ENCODE assay signal across 14 cellular contexts in the genomic region with DNA sequence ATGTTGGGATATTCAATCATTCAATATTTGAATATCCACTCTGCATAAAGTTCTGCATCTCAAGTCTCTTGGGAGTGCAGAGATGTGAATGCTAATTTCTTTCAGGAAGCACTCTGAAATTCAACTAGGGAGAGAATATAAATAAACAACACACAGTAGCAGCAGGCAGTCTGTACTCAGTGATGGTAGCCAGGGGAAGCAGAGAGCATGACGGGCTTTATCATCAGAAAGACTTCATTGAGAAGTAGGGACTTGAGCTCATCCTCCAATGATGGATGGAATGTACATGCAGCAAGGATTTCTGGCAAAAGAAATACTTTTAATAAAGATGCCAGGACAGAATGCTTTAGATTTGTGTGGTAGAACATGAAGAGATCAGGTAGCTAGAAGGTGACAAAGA. TPM values are rescaled to one million over a fixed set of nuclear protein-coding genes. Genes with fewer than 3 reads are reported as not detected.
DNase-seq lines count a peak whose midpoint lies in the region; ATAC-seq and TF ChIP-seq lines count a peak whose summit lies in the region.
"Had no signal": no experiment of that assay in that cellular context is flagged by ENCODE, and none has a peak within 500 bp of the region (broad histone marks: within the 10 kb centered on the region; RNA-seq: fewer than 3 reads in every experiment).

No MANE protein-coding gene starts in this region.

- no peak for TF ChIP-seq RAD21 in IMR-90 (IDR thresholded peaks at IDR 0.05; ENCODE audit: low read length)

- H3K9me3 ChIP-seq in IMR-90 (ENCODE audit: control insufficient read depth, insufficient read depth, low read length), result peaks cover 5% of the 10 kb centered on the region
- H3K9me3 ChIP-seq in neuronal stem cell (replicated peaks in 1 of 2; ENCODE audit: control insufficient read depth in 2 of 2, insufficient read depth in 1 of 2, low read depth in 1 of 2, low read length in 2 of 2), result no peaks in the 10 kb centered on the region
- no peaks in the 10 kb centered on the region for H3K9me3 ChIP-seq in effector memory CD4-positive, alpha-beta T cell (ENCODE audit: control insufficient read depth, low read length)

- H3K9ac ChIP-seq in IMR-90 (ENCODE audit: low read depth, low read length), result no peak overlapping the region
- no peak overlapping the region for H3K9ac ChIP-seq in neuronal stem cell (ENCODE audit: low read depth, low read length, poor library complexity)

- H2AK5ac ChIP-seq in IMR-90 (ENCODE audit: low read depth, low read length) (no peak overlapping the region), neuronal stem cell (ENCODE audit: low read depth, low read length) (no peak overlapping the region)

- in situ Hi-C loops in IMR-90 (cut with MboI; ENCODE audit: low sequenced_read_pairs), result no loop called here

- POLR2A ChIA-PET in IMR-90 (lab: Charles Lee; ENCODE audit: unreplicated experiment), result no interaction called here

- no peak overlapping the region for H3K4ac ChIP-seq in IMR-90 (ENCODE audit: low read depth, low read length)
- no peak overlapping the region for H3K4ac ChIP-seq in neuronal stem cell (ENCODE audit: low read length)

- H2BK15ac ChIP-seq in IMR-90 (ENCODE audit: low read depth, low read length), result no peak overlapping the region
- H2BK15ac ChIP-seq in neuronal stem cell (ENCODE audit: low read length), result no peak overlapping the region

- H3K14ac ChIP-seq in IMR-90 (replicated peaks; ENCODE audit: low read depth, low read length), result no peak overlapping the region
- no peak overlapping the region for H3K14ac ChIP-seq in neuronal stem cell (ENCODE audit: low read length)

- H3K4me3 ChIP-seq in IMR-90 (ENCODE audit: insufficient read depth, low read depth, low read length) (no peak overlapping the region), choroid plexus epithelial cell (ENCODE audit: low read depth, low read length) (no peak overlapping the region), neuronal stem cell (ENCODE audit: low read length in 2 of 2) (no peak overlapping the region)
- no peak overlapping the region for H3K4me3 ChIP-seq in effector memory CD4-positive, alpha-beta T cell (ENCODE audit: insufficient read depth, low read depth, low read length, poor library complexity, severe bottlenecking)

- H2BK5ac ChIP-seq in IMR-90 (ENCODE audit: low read depth, low read length, poor library complexity, severe bottlenecking) (no peak overlapping the region), neuronal stem cell (ENCODE audit: low read length) (no peak overlapping the region)

- H3K56ac ChIP-seq in IMR-90 (ENCODE audit: extremely low read depth, insufficient read depth, low read length), result no peak overlapping the region

- CTCF ChIA-PET in IMR-90 (lab: Yijun Ruan, JAX), result interaction anchor here (1.2 kb wide), 1 partner anchor 11 kb away, joined by 3 read pairs; no protein-coding TSS in a partner anchor

- no peak overlapping the region for H2BK120ac ChIP-seq in IMR-90 (ENCODE audit: low read depth, low read length)
- no peak overlapping the region for H2BK120ac ChIP-seq in neuronal stem cell (ENCODE audit: low read depth, low read length)

- H3K27ac ChIP-seq in IMR-90 (ENCODE audit: insufficient read depth, low read length), result no peak overlapping the region
- no peak overlapping the region for H3K27ac ChIP-seq in neuronal stem cell (replicated peaks; ENCODE audit: low read length)
- H3K27ac ChIP-seq in effector memory CD4-positive, alpha-beta T cell (ENCODE audit: insufficient read depth, low read length, poor library complexity, severe bottlenecking), result no peak overlapping the region

- H2BK20ac ChIP-seq in IMR-90 (ENCODE audit: low read depth, low read length), result no peak overlapping the region

- H4K91ac ChIP-seq in IMR-90 (ENCODE audit: insufficient read depth, low read depth, low read length), result no peak overlapping the region
- no peak overlapping the region for H4K91ac ChIP-seq in neuronal stem cell (ENCODE audit: low read depth, low read length, poor library complexity)

- WGBS in IMR-90 (ENCODE audit: extremely low coverage in 2 of 2, insufficient read length in 1 of 2), 2 experiments, result no CpG with 5 or more reads among the region's 1 CpG
- WGBS in neuronal stem cell (ENCODE audit: extremely low coverage in 2 of 2, insufficient read length in 2 of 2, insufficient replicate concordance in 1 of 2), 2 donors, result no CpG with 5 or more reads among the region's 1 CpG

- intact Hi-C loops in IMR-90 (cut with micrococcal nuclease), result no loop called here

- no peak overlapping the region for H2AK9ac ChIP-seq in IMR-90 (replicated peaks; ENCODE audit: low read depth, low read length, poor library complexity)

- TF ChIP-seq POLR2A in IMR-90 (IDR thresholded peaks at IDR 0.05; ENCODE audit: low read depth, low read length), result no peak

- H3K9me1 ChIP-seq in IMR-90 (ENCODE audit: insufficient read depth, low read length), result no peaks in the 10 kb centered on the region

- H3K4me2 ChIP-seq in IMR-90 (ENCODE audit: low read depth, low read length), result no peak overlapping the region
- no peak overlapping the region for H3K4me2 ChIP-seq in neuronal stem cell (ENCODE audit: insufficient read depth, low read length, poor library complexity, severe bottlenecking)

- no peaks in the 10 kb centered on the region for H4K20me1 ChIP-seq in IMR-90 (ENCODE audit: insufficient read depth, low read length)

- BruUV-seq in IMR-90 (replicated peaks; lab: Mats Ljungman, UMichigan), result no TSS peak

- no peaks in the 10 kb centered on the region for H3K27me3 ChIP-seq in IMR-90 (ENCODE audit: control insufficient read depth, insufficient read depth, low read length)
- H3K27me3 ChIP-seq in neuronal stem cell (ENCODE audit: control insufficient read depth in 3 of 3, insufficient read depth in 3 of 3, low read depth in 1 of 3, low read length in 3 of 3), result peaks cover 0 to 5% (median 0%) of the 10 kb centered on the region in 3 experiments
- H3K27me3 ChIP-seq in effector memory CD4-positive, alpha-beta T cell (replicated peaks; ENCODE audit: control insufficient read depth, insufficient read depth, low read length, poor library complexity, severe bottlenecking), result peaks cover 14% of the 10 kb centered on the region

- no peaks in the 10 kb centered on the region for H3K79me1 ChIP-seq in IMR-90 (ENCODE audit: low read depth in 1 of 2, low read length in 2 of 2)
- H3K79me1 ChIP-seq in neuronal stem cell (ENCODE audit: low read depth, low read length), result no peaks in the 10 kb centered on the region

- peak; percentile 56 for DNase-seq in IMR-90
- peak; percentile 46 for DNase-seq in NCI-H526 treated with DMSO at 0.1 percent for 48 hours (lab: John Stamatoyannopoulos, UW)
- peak; percentile 80 for DNase-seq in choroid plexus epithelial cell (ENCODE audit: low read depth)
- no peak for DNase-seq in neuronal stem cell (ENCODE audit: low spot score)
- DNase-seq in effector memory CD4-positive, alpha-beta T cell, result no peak
- DNase-seq: C1 segment of cervical spinal cord; Calu3; CD4-positive, alpha-beta memory T cell; COR-L47; DMS53; DMS79 treated with DMSO at 0.1 percent for 48 hours; H7; HCEC 1CT had no signal

- H3K4me1 ChIP-seq in IMR-90 (ENCODE audit: control insufficient read depth, insufficient read depth, low read length) (no peaks in the 10 kb centered on the region), neuronal stem cell (ENCODE audit: control insufficient read depth in 2 of 2, insufficient read depth in 1 of 2, low read depth in 1 of 2, low read length in 2 of 2) (no peaks in the 10 kb centered on the region)
- no peaks in the 10 kb centered on the region for H3K4me1 ChIP-seq in effector memory CD4-positive, alpha-beta T cell (ENCODE audit: control insufficient read depth, insufficient read depth, low read length, poor library complexity, severe bottlenecking)

- peak; percentile 14; the same call in 1 of the 2 replicates for TF ChIP-seq CTCF in IMR-90 (conservative IDR thresholded peaks at IDR 0.05; ENCODE audit: low read depth, low read length)
- peak; percentile 41 for TF ChIP-seq CTCF in choroid plexus epithelial cell (conservative IDR thresholded peaks at IDR 0.05; ENCODE audit: low read depth, low read length)

- H3K18ac ChIP-seq in IMR-90 (ENCODE audit: low read depth, low read length) (no peak overlapping the region), neuronal stem cell (ENCODE audit: low read length) (no peak overlapping the region)

- no peak overlapping the region for H2BK12ac ChIP-seq in neuronal stem cell (ENCODE audit: low read length)

- dilution Hi-C loops in IMR-90 (cut with HindIII; ENCODE audit: low sequenced_read_pairs, unreplicated experiment), result no loop called here

- H3K23ac ChIP-seq in IMR-90 (ENCODE audit: low read depth, low read length), result no peak overlapping the region
- H3K23ac ChIP-seq in neuronal stem cell (ENCODE audit: low read depth, low read length, poor library complexity), result no peak overlapping the region

- no peak overlapping the region for H4K5ac ChIP-seq in IMR-90 (ENCODE audit: low read depth, low read length)

- H3K36me3 ChIP-seq in IMR-90 (ENCODE audit: control insufficient read depth, insufficient read depth, low read length), result no peaks in the 10 kb centered on the region
- no peaks in the 10 kb centered on the region for H3K36me3 ChIP-seq in neuronal stem cell (replicated peaks in 1 of 2; ENCODE audit: control insufficient read depth in 2 of 2, insufficient read depth in 2 of 2, low read length in 2 of 2)
- H3K36me3 ChIP-seq in effector memory CD4-positive, alpha-beta T cell (ENCODE audit: control insufficient read depth, insufficient read depth, low read length), result no peaks in the 10 kb centered on the region

- H2AFZ ChIP-seq in IMR-90 (replicated peaks; ENCODE audit: low read length, poor library complexity) (no peak overlapping the region), neuronal stem cell (ENCODE audit: low read length) (no peak overlapping the region)

- ATAC-seq in IMR-90 (ENCODE audit: low read depth), result peak; percentile 75
- no peak for ATAC-seq in HG03520 (IDR thresholded peaks at IDR 0.05; ENCODE audit: unreplicated experiment)

- H4K8ac ChIP-seq in IMR-90 (ENCODE audit: low read depth in 2 of 2, low read length in 2 of 2), result no peak overlapping the region
- H4K8ac ChIP-seq in neuronal stem cell (ENCODE audit: low read depth, low read length), result no peak overlapping the region

TF ChIP-seq in IMR-90, 13 proteins besides CTCF, POLR2A, EP300 and RAD21 (continues in another document):
- TF ChIP-seq, protein P1, sequence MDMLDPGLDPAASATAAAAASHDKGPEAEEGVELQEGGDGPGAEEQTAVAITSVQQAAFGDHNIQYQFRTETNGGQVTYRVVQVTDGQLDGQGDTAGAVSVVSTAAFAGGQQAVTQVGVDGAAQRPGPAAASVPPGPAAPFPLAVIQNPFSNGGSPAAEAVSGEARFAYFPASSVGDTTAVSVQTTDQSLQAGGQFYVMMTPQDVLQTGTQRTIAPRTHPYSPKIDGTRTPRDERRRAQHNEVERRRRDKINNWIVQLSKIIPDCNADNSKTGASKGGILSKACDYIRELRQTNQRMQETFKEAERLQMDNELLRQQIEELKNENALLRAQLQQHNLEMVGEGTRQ (IDR thresholded peaks at IDR 0.05; ENCODE audit: low read depth, low read length), result no peak
- TF ChIP-seq FOS (IDR thresholded peaks at IDR 0.05; ENCODE audit: low read depth, low read length), result no peak

RNA-seq across cellular contexts. Expression of a gene that starts 9.8 kb away (rescaled TPM):
- total RNA-seq in IMR-90 (2012; rRNA removed), result 69.2 and 95.5 TPM in 2 replicates
- polyA plus RNA-seq in IMR-90 (2012; rRNA removed), result 45.4 and 51.8 TPM in 2 replicates
- 15.4 and 16.1 TPM in 2 replicates for polyA plus RNA-seq in IMR-90 (2012; cell fraction: cytosol; rRNA removed)
- 38.7 and 130 TPM in 2 replicates for polyA plus RNA-seq in IMR-90 (2012; cell fraction: nucleus; rRNA removed; ENCODE audit: low replicate concordance)
- 57.7 TPM for polyA plus RNA-seq in neuronal stem cell (2013, experiment 1 of 2)
- 58.5 TPM for polyA plus RNA-seq in neuronal stem cell (2013, experiment 2 of 2)

Comparison
In these comparisons a context has a peak if more than half of its experiments do, and no peak if none do; other contexts are left out.
1. DNase-seq: peak in IMR-90 (single experiment), NCI-H526 treated with DMSO at 0.1 percent for 48 hours (single experiment) and choroid plexus epithelial cell (single experiment); none in neuronal stem cell (single experiment) and effector memory CD4-positive, alpha-beta T cell (0 of 3).